13 cellular contexts compared by ENCODE assay signal in the genomic region with DNA sequence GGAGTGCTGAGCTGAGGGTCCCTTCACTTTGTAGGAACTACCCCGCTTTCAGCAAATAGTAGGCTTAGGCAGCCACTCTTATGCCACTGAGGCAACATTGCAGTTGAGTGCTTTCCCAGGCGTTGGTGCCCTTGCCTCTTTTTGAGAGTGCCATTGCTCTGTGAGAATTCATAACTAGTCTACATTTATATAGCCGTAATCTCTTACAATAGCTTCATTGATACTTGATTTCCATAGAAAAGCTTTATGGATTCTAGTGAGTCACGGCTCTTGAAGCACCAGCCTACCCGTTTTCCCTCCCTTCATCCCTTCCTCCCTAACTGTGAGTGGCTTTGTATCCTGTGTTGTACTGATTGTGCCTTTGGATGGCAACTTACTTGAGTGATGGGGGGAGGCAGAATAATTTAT.
DNase-seq lines count a peak whose midpoint lies in the region; ATAC-seq, FAIRE-seq and TF ChIP-seq lines count a peak whose summit lies in the region.
"Had no signal": no experiment of that assay in that cellular context is flagged by ENCODE, and none has a peak within 500 bp of the region (broad histone marks: within the 10 kb centered on the region; RNA-seq: fewer than 3 reads in every experiment).

No MANE protein-coding gene starts in this region.

- no peak for TF ChIP-seq RAD21 in IMR-90 (IDR thresholded peaks at IDR 0.05; ENCODE audit: low read length)

- no CpG with 5 or more reads among the region's 5 CpGs for WGBS in IMR-90 (ENCODE audit: extremely low coverage in 2 of 2, insufficient read length in 1 of 2), 2 experiments
- WGBS in adrenal gland, 4 donors, result 89 to 95% (median 92%) methylated on average over 5 of the region's 5 CpGs
- 82 to 89% (median 86%) methylated on average over 5 of the region's 5 CpGs for WGBS in spleen, 5 donors

- no peak overlapping the region for H2BK20ac ChIP-seq in IMR-90 (ENCODE audit: low read depth, low read length)

- H3K4me2 ChIP-seq in IMR-90 (ENCODE audit: low read depth, low read length) (no peak overlapping the region), keratinocyte (ENCODE audit: control insufficient read depth, extremely low read depth, insufficient read depth, low read depth, low read length) (peak overlapping the region; percentile 24), MM.1S (ENCODE audit: low read depth, low read length) (no peak overlapping the region)

- POLR2A ChIA-PET in IMR-90 (lab: Charles Lee; ENCODE audit: unreplicated experiment), result interaction anchor here (0.6 kb wide), 1 partner anchor 46 kb away, joined by 7 read pairs; no protein-coding TSS in a partner anchor

- CTCF ChIA-PET in IMR-90 (lab: Yijun Ruan, JAX), result no interaction called here

- no peak overlapping the region for H3K18ac ChIP-seq in IMR-90 (ENCODE audit: low read depth, low read length)

- in situ Hi-C loops in IMR-90 (cut with MboI; ENCODE audit: low sequenced_read_pairs), result no loop called here

- H2BK15ac ChIP-seq in IMR-90 (ENCODE audit: low read depth, low read length), result no peak overlapping the region

- H3K27me3 ChIP-seq in IMR-90 (ENCODE audit: control insufficient read depth, insufficient read depth, low read length) (no peaks in the 10 kb centered on the region), adrenal gland (no peaks in the 10 kb centered on the region), keratinocyte (ENCODE audit: control insufficient read depth, extremely low read depth, insufficient read depth, low read length) (no peaks in the 10 kb centered on the region), spleen (replicated peaks in 1 of 7) (peaks cover 0 to 10% (median 0%) of the 10 kb centered on the region in 7 donors), MM.1S (replicated peaks; ENCODE audit: insufficient read depth, low read length) (no peaks in the 10 kb centered on the region)
- H3K27me3 ChIP-seq: SJSA1 had no signal

- no peak for ATAC-seq in IMR-90 (ENCODE audit: low read depth)
- no peak for ATAC-seq in HG03442 (IDR thresholded peaks at IDR 0.05; ENCODE audit: unreplicated experiment)
- ATAC-seq: activated T-cell treated with anti-CD3 and anti-CD28 coated beads, Interleukin-2, amount 50 U/mL, for 4 hours; stimulated activated memory B cell treated with anti-CD40 and anti-IgM and Interleukin-4, amounts not matched to agents 10 μg/mL and 1 μg/mL and 100 μg/mL, for 72 hours had no signal

- H4K8ac ChIP-seq in IMR-90 (ENCODE audit: low read depth in 2 of 2, low read length in 2 of 2), result no peak overlapping the region; a peak in 1 of 4 replicates

- H3K36me3 ChIP-seq in IMR-90 (ENCODE audit: control insufficient read depth, insufficient read depth, low read length) (peaks cover 25% of the 10 kb centered on the region), adrenal gland (replicated peaks in 1 of 2) (peaks cover 0 to 11% of the 10 kb centered on the region in 2 donors), keratinocyte (ENCODE audit: control insufficient read depth in 2 of 2, extremely low read depth in 1 of 2, insufficient read depth in 2 of 2, low read length in 2 of 2) (peaks cover 1 to 23% of the 10 kb centered on the region in 2 experiments), spleen (peaks cover 0 to 16% (median 0%) of the 10 kb centered on the region in 6 donors), MM.1S (replicated peaks; ENCODE audit: insufficient read depth, low read length) (no peaks in the 10 kb centered on the region)

- TF ChIP-seq POLR2A in IMR-90 (IDR thresholded peaks at IDR 0.05; ENCODE audit: low read depth, low read length) (no peak), adrenal gland (IDR thresholded peaks at IDR 0.05) (no peak), spleen (IDR thresholded peaks at IDR 0.05) (no peak)

- H4K91ac ChIP-seq in IMR-90 (ENCODE audit: insufficient read depth, low read depth, low read length), result no peak overlapping the region

- dilution Hi-C loops in IMR-90 (cut with HindIII; ENCODE audit: low sequenced_read_pairs, unreplicated experiment), result no loop called here
- dilution Hi-C loops in keratinocyte (cut with MboI; ENCODE audit: extremely low pct_ligation_motif_present, low sequenced_read_pairs), result no loop called here

- H4K5ac ChIP-seq in IMR-90 (ENCODE audit: low read depth, low read length), result peak overlapping the region; percentile 65; the same call in 1 of the 2 replicates

- DNase-seq in IMR-90 (no peak), adrenal gland (no peak), keratinocyte (ENCODE audit: low read depth, low spot score) (no peak), spleen (no peak), NCI-H226 (no peak), MM.1S (no peak)
- no peak for DNase-seq in activated CD8-positive, alpha-beta memory T cell treated with anti-CD3 and anti-CD28 coated beads, Interleukin-2, amount 50 U/mL, for 4 hours
- DNase-seq: activated CD4-positive, CD25-positive, alpha-beta regulatory T cell treated with anti-CD3 and anti-CD28 coated beads, Interleukin-2, amount 50 U/mL, for 72 hours; activated T-cell treated with anti-CD3 and anti-CD28 coated beads, Interleukin-2, amount 50 U/mL, for 4 hours; stimulated activated CD4-positive, alpha-beta T cell treated with anti-CD3 and anti-CD28 coated beads, Interleukin-1b, Interleukin-23, amount 100 ng/mL, for 48 hours had no signal

- no peak overlapping the region for H3K4me3 ChIP-seq in IMR-90 (ENCODE audit: insufficient read depth, low read depth, low read length)
- no peak overlapping the region for H3K4me3 ChIP-seq in adrenal gland
- H3K4me3 ChIP-seq in keratinocyte (ENCODE audit: control insufficient read depth in 2 of 3, extremely low read depth in 1 of 3, insufficient read depth in 2 of 3, low read depth in 1 of 3, low read length in 3 of 3), result peak overlapping the region in 1 of 3 experiments; percentile 18
- H3K4me3 ChIP-seq in spleen, result no peak overlapping the region
- no peak overlapping the region for H3K4me3 ChIP-seq in MM.1S (ENCODE audit: low read length)
- H3K4me3 ChIP-seq: SJSA1 had no signal

- peak overlapping the region; percentile 35 for H3K23ac ChIP-seq in IMR-90 (ENCODE audit: low read depth, low read length)

- FAIRE-seq in keratinocyte (lab: Jason Lieb, UNC), result peak; percentile 23

- TF ChIP-seq CTCF in IMR-90 (conservative IDR thresholded peaks at IDR 0.05; ENCODE audit: low read depth, low read length) (no peak), adrenal gland (IDR thresholded peaks at IDR 0.05) (no peak), keratinocyte (optimal IDR thresholded peaks at IDR 0.05 in 1 of 3, IDR thresholded peaks at IDR 0.05 in 1 of 3, conservative IDR thresholded peaks at IDR 0.05 in 1 of 3; ENCODE audit: extremely low read depth in 1 of 3, insufficient read depth in 2 of 3, low read length in 3 of 3) (no peak), spleen (IDR thresholded peaks at IDR 0.05 in 8 of 11, conservative IDR thresholded peaks at IDR 0.05 in 3 of 11) (no peak), MM.1S (IDR thresholded peaks at IDR 0.05; ENCODE audit: low read length) (no peak)

- H2AK9ac ChIP-seq in IMR-90 (replicated peaks; ENCODE audit: low read depth, low read length, poor library complexity), result no peak overlapping the region

- H3K4me1 ChIP-seq in IMR-90 (ENCODE audit: control insufficient read depth, insufficient read depth, low read length) (peaks cover 17% of the 10 kb centered on the region), adrenal gland (replicated peaks in 1 of 2) (peaks cover 31 to 55% of the 10 kb centered on the region in 2 donors), keratinocyte (ENCODE audit: control insufficient read depth, extremely low read depth, insufficient read depth, low read length) (peaks cover 41% of the 10 kb centered on the region), spleen (peaks cover 0 to 37% (median 8%) of the 10 kb centered on the region in 6 donors), MM.1S (ENCODE audit: low read length) (no peaks in the 10 kb centered on the region)

- H2AFZ ChIP-seq in IMR-90 (replicated peaks; ENCODE audit: low read length, poor library complexity) (no peak overlapping the region), keratinocyte (ENCODE audit: control insufficient read depth, low read length) (no peak overlapping the region), MM.1S (ENCODE audit: low read length) (no peak overlapping the region)

- 0 out of 2 replicates have a peak overlapping the region, but pooled peaks have one; percentile 34 for H3K14ac ChIP-seq in IMR-90 (replicated peaks; ENCODE audit: low read depth, low read length)

- H2BK5ac ChIP-seq in IMR-90 (ENCODE audit: low read depth, low read length, poor library complexity, severe bottlenecking), result peak overlapping the region; percentile 48

- peak overlapping the region; percentile 37; the same call in 1 of the 2 replicates for H2AK5ac ChIP-seq in IMR-90 (ENCODE audit: low read depth, low read length)

- H3F3A ChIP-seq in MM.1S (ENCODE audit: insufficient read depth, low read length), result peaks cover 3% of the 10 kb centered on the region; the same call in 1 of the 2 replicates

- H3K4ac ChIP-seq in IMR-90 (ENCODE audit: low read depth, low read length), result peak overlapping the region; percentile 42; the same call in 1 of the 2 replicates

- no peaks in the 10 kb centered on the region for H3K9me2 ChIP-seq in MM.1S (replicated peaks; ENCODE audit: insufficient read depth, low read length)

- H3K27ac ChIP-seq in IMR-90 (ENCODE audit: insufficient read depth, low read length) (no peak overlapping the region), adrenal gland (peak overlapping the region in 3 of 5 donors; percentile 4 to 98 (median 50)), keratinocyte (ENCODE audit: control insufficient read depth, insufficient read depth, low read length) (peak overlapping the region; percentile 79), spleen (peak overlapping the region in 5 of 8 donors; percentile 15 to 97 (median 24)), MM.1S (ENCODE audit: low read length) (no peak overlapping the region)
- H3K27ac ChIP-seq: SJSA1 had no signal

- H3K9ac ChIP-seq in IMR-90 (ENCODE audit: low read depth, low read length) (no peak overlapping the region), keratinocyte (ENCODE audit: control insufficient read depth, extremely low read depth, insufficient read depth, low read length) (no peak overlapping the region), MM.1S (ENCODE audit: low read length) (no peak overlapping the region)

- no peak overlapping the region for H2BK120ac ChIP-seq in IMR-90 (ENCODE audit: low read depth, low read length)

- H3K9me3 ChIP-seq in IMR-90 (ENCODE audit: control insufficient read depth, insufficient read depth, low read length) (no peaks in the 10 kb centered on the region), adrenal gland (replicated peaks in 1 of 3) (no peaks in the 10 kb centered on the region), keratinocyte (ENCODE audit: control insufficient read depth, low read depth, low read length) (no peaks in the 10 kb centered on the region), spleen (no peaks in the 10 kb centered on the region), MM.1S (replicated peaks; ENCODE audit: insufficient read depth, low read length) (no peaks in the 10 kb centered on the region)
- H3K9me3 ChIP-seq: SJSA1 had no signal

- H4K20me1 ChIP-seq in IMR-90 (ENCODE audit: insufficient read depth, low read length) (peaks cover 6% of the 10 kb centered on the region; the same call in 1 of the 2 replicates), keratinocyte (ENCODE audit: control insufficient read depth, extremely low read depth, insufficient read depth, low read length) (no peaks in the 10 kb centered on the region), MM.1S (ENCODE audit: insufficient read depth, low read length) (no peaks in the 10 kb centered on the region)

- H3K9me1 ChIP-seq in IMR-90 (ENCODE audit: insufficient read depth, low read length), result peaks cover 20% of the 10 kb centered on the region
- no peaks in the 10 kb centered on the region for H3K9me1 ChIP-seq in keratinocyte (ENCODE audit: control insufficient read depth, extremely low read depth, insufficient read depth, low read length)

- peaks cover 17 to 58% of the 10 kb centered on the region in 2 experiments for H3K79me1 ChIP-seq in IMR-90 (ENCODE audit: low read depth in 1 of 2, low read length in 2 of 2)

- H3K79me2 ChIP-seq in keratinocyte (ENCODE audit: control insufficient read depth, insufficient read depth, low read length) (peaks cover 72% of the 10 kb centered on the region), MM.1S (ENCODE audit: low read length) (no peaks in the 10 kb centered on the region)

- no peak overlapping the region for H3K56ac ChIP-seq in IMR-90 (ENCODE audit: extremely low read depth, insufficient read depth, low read length)

- BruUV-seq in IMR-90 (replicated peaks; lab: Mats Ljungman, UMichigan), result no TSS peak

- intact Hi-C loops in IMR-90 (cut with micrococcal nuclease) (no loop called here), adrenal gland (cut with DNase I) (no loop called here), spleen (cut with DNase I; ENCODE audit: low total_unique reads) (no loop called here)

Comparison
In these comparisons a context has a peak if more than half of its experiments do, and no peak if none do; other contexts are left out.
1. H3K27ac ChIP-seq: peak in adrenal gland (3 of 5), keratinocyte (single experiment) and spleen (5 of 8); none in IMR-90 (single experiment) and MM.1S (single experiment).